Comparison of ENCODE assay signal across 12 cellular contexts in the genomic region with DNA sequence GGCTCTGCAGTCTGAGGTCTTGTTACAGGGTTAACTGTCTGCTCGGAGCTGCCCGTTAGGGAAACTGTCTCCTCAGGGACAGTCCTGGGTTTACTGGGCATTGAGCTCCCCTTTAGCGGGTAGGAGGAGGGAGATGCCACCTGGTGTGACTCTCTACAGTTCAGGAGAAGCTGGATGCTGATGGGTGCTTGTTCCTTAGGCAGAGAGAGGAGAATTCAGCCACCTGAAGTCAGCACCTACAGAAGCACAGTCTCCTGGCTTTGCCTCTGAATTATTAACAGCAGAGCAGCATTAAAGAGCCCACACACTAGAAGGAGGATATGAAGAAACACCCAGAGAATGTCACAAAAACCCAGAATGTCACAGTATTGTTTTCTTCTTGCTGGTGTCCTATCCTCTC. TPM values are rescaled to one million over a fixed set of nuclear protein-coding genes. Genes with fewer than 3 reads are reported as not detected.
DNase-seq lines count a peak whose midpoint lies in the region; ATAC-seq and TF ChIP-seq lines count a peak whose summit lies in the region.
"Had no signal": no experiment of that assay in that cellular context is flagged by ENCODE, and none has a peak within 500 bp of the region (broad histone marks: within the 10 kb centered on the region; RNA-seq: fewer than 3 reads in every experiment).

No MANE protein-coding gene starts in this region.

- ATAC-seq in GM21515 (IDR thresholded peaks at IDR 0.05; ENCODE audit: unreplicated experiment) (no peak), GM19463 (IDR thresholded peaks at IDR 0.05; ENCODE audit: unreplicated experiment) (no peak)

- intact Hi-C loops in colonic mucosa (cut with DNase I) = no loop called here

- H3K4me1 ChIP-seq in colonic mucosa (no peaks in the 10 kb centered on the region), mucosa of stomach (ENCODE audit: control insufficient read depth, insufficient read depth, low read length) (no peaks in the 10 kb centered on the region), tibial nerve (no peaks in the 10 kb centered on the region)

- H3K4me3 ChIP-seq in colonic mucosa (peak overlapping the region; percentile 27), mucosa of stomach (ENCODE audit: low read length) (no peak overlapping the region), tibial nerve (peak overlapping the region; percentile 8 to 50 (median 32))

- H3K36me3 ChIP-seq in colonic mucosa (no peaks in the 10 kb centered on the region), mucosa of stomach (ENCODE audit: control insufficient read depth, insufficient read depth, low read length) (no peaks in the 10 kb centered on the region), tibial nerve (peaks cover 0 to 22% (median 0%) of the 10 kb centered on the region in 3 donors)

- H3K27me3 ChIP-seq in colonic mucosa (no peaks in the 10 kb centered on the region), mucosa of stomach (ENCODE audit: control insufficient read depth, insufficient read depth, low read length) (no peaks in the 10 kb centered on the region), tibial nerve (no peaks in the 10 kb centered on the region)

- no peak for TF ChIP-seq POLR2A in tibial nerve (IDR thresholded peaks at IDR 0.05)

- DNase-seq in activated T-cell treated with anti-CD3 and anti-CD28 coated beads, Interleukin-2, amount 50 U/mL, for 1 hour = peak; percentile 41
- DNase-seq in activated T-cell treated with anti-CD3 and anti-CD28 coated beads, Interleukin-2, amount 50 U/mL, for 48 hours = no peak
- DNase-seq in colonic mucosa (no peak), tibial nerve (ENCODE audit: low spot score in 2 of 2) (no peak), EL (no peak)
- DNase-seq: GDM1, NCI-H187, RPMI8226 had no signal

- TF ChIP-seq EP300 in tibial nerve (IDR thresholded peaks at IDR 0.05) = no peak

- peak overlapping the region; percentile 40 to 49 for H3K9ac ChIP-seq in colonic mucosa (ENCODE audit: low read depth in 2 of 2, low read length in 2 of 2)
- H3K9ac ChIP-seq in mucosa of stomach (ENCODE audit: low read length) = peak overlapping the region; percentile 32

- no peak for TF ChIP-seq CTCF in colonic mucosa (IDR thresholded peaks at IDR 0.05)
- no peak for TF ChIP-seq CTCF in tibial nerve (IDR thresholded peaks at IDR 0.05)

- H3K27ac ChIP-seq in colonic mucosa = peak overlapping the region; percentile 54
- H3K27ac ChIP-seq in tibial nerve = peak overlapping the region in 3 of 4 donors; percentile 64 to 76 (median 76)
- H3K27ac ChIP-seq: epithelial cell of prostate had no signal

- no peaks in the 10 kb centered on the region for H3K9me3 ChIP-seq in colonic mucosa
- H3K9me3 ChIP-seq in mucosa of stomach (ENCODE audit: control insufficient read depth, low read length) = no peaks in the 10 kb centered on the region
- H3K9me3 ChIP-seq in tibial nerve = peaks cover 0 to 5% (median 0%) of the 10 kb centered on the region in 4 donors

- 44 to 70% methylated on average over 3 of the region's 3 CpGs for WGBS in tibial nerve, 2 donors

RNA-seq across cellular contexts. Expression of a gene that starts 0.7 kb away (rescaled TPM):
- total RNA-seq in colonic mucosa (10 to 100 TPM in 1 of 2 donors, 1 to 10 TPM in 1; 6.6 to 12.7 TPM), tibial nerve (10 to 100 TPM; 19.5 to 44.1 (median 31.8) TPM)

RNA-seq across cellular contexts. Expression of a gene that starts 53.2 kb away (rescaled TPM):
- 1 to 10 TPM; 4.8 to 5.6 TPM for total RNA-seq in colonic mucosa
- 10 to 100 TPM; 18.8 to 25.7 (median 23.6) TPM for total RNA-seq in tibial nerve
